Comparison of ENCODE assay signal across 9 cellular contexts in genomic region chr4:115851918-115852766, GRCh38.
A peak's percentile ranks its signal among the peaks of the same experiment; 100 is the strongest.
DNase-seq lines count a peak whose midpoint lies in the region; ATAC-seq and TF ChIP-seq lines count a peak whose summit lies in the region.
"Had no signal": no experiment of that assay in that cellular context is flagged by ENCODE, and none has a peak within 500 bp of the region (broad histone marks: within the 10 kb centered on the region; RNA-seq: fewer than 3 reads in every experiment).

No MANE protein-coding gene starts in this region.

- no peaks in the 10 kb centered on the region for H3K23me2 ChIP-seq in H9 (ENCODE audit: insufficient read length, low read depth, low read length, poor library complexity, severe bottlenecking)

- no peak overlapping the region for H3K14ac ChIP-seq in H9 (ENCODE audit: insufficient read depth, low read length)

- no peaks in the 10 kb centered on the region for H3K79me2 ChIP-seq in H9 (ENCODE audit: insufficient read depth, low read length)

- no peaks in the 10 kb centered on the region for H3K36me3 ChIP-seq in heart left ventricle
- no peaks in the 10 kb centered on the region for H3K36me3 ChIP-seq in RWPE2 (ENCODE audit: low read depth)
- H3K36me3 ChIP-seq: cardiac muscle cell had no signal

- no peak overlapping the region for H2BK15ac ChIP-seq in H9 (ENCODE audit: low read depth, low read length)

- H3K9me3 Mint-ChIP-seq in H9 = 0 out of 5 replicates have a peak, but pooled peaks cover 0 to 3% of the 10 kb centered on the region in 2 experiments
- H3K9me3 Mint-ChIP-seq in stimulated activated effector memory CD8-positive, alpha-beta T cell treated with anti-CD3 and anti-CD28 coated beads, Interleukin-12 subunit alpha, Interleukin-12 subunit beta, amount 100 ng/mL, for 72 hours = no peaks in the 10 kb centered on the region

- no peak overlapping the region for H4K91ac ChIP-seq in H9 (ENCODE audit: insufficient read length, low read depth, low read length)

- H3K18ac ChIP-seq in H9 (ENCODE audit: insufficient read length, low read depth, low read length) = no peak overlapping the region

- 0 out of 4 replicates have a peak, but pooled peaks cover 2 to 3% of the 10 kb centered on the region in 2 experiments for H3K4me1 Mint-ChIP-seq in H9
- no peaks in the 10 kb centered on the region for H3K4me1 Mint-ChIP-seq in stimulated activated effector memory CD8-positive, alpha-beta T cell treated with anti-CD3 and anti-CD28 coated beads, Interleukin-12 subunit alpha, Interleukin-12 subunit beta, amount 100 ng/mL, for 72 hours

- no peaks in the 10 kb centered on the region for H4K20me1 ChIP-seq in H9 (ENCODE audit: control insufficient read depth, insufficient read depth, insufficient read length)

- H2BK12ac ChIP-seq in H9 (ENCODE audit: insufficient read length, low read depth, low read length) = no peak overlapping the region

- no peak overlapping the region; a peak in 1 of 7 replicates for H3K27ac Mint-ChIP-seq in H9
- no peak overlapping the region for H3K27ac Mint-ChIP-seq in stimulated activated effector memory CD8-positive, alpha-beta T cell treated with anti-CD3 and anti-CD28 coated beads, Interleukin-12 subunit alpha, Interleukin-12 subunit beta, amount 100 ng/mL, for 72 hours

- no peak overlapping the region for H3K9ac ChIP-seq in H9 (ENCODE audit: extremely low read depth, insufficient read length, low read length)

- no peak overlapping the region for H3K27ac ChIP-seq in right cardiac atrium (ENCODE audit: low read length)
- H3K27ac ChIP-seq in heart left ventricle = no peak overlapping the region
- H3K27ac ChIP-seq in H9 (ENCODE audit: insufficient read length, low read depth, low read length) = no peak overlapping the region
- H3K27ac ChIP-seq in RWPE2 (ENCODE audit: poor library complexity, severe bottlenecking) = no peak overlapping the region
- H3K27ac ChIP-seq: cardiac muscle cell had no signal

- H2BK20ac ChIP-seq in H9 (ENCODE audit: low read depth, low read length, poor library complexity, severe bottlenecking) = no peak overlapping the region

- peak in 4 of 12 donors; percentile 15 to 28 (median 20) for TF ChIP-seq CTCF in heart left ventricle (IDR thresholded peaks at IDR 0.05)
- peak; percentile 80 for TF ChIP-seq CTCF in H9 (conservative IDR thresholded peaks at IDR 0.05)
- TF ChIP-seq CTCF in RWPE2 (IDR thresholded peaks at IDR 0.05; ENCODE audit: poor library complexity, severe bottlenecking) = peak; percentile 76

- H3K56ac ChIP-seq in H9 (ENCODE audit: insufficient read length, low read depth, low read length) = no peak overlapping the region

- ATAC-seq in right cardiac atrium (no peak), heart left ventricle (no peak), RWPE2 (ENCODE audit: low read depth) (peak; percentile 83)
- peak; percentile 52 for ATAC-seq in stimulated activated effector memory CD8-positive, alpha-beta T cell treated with anti-CD3 and anti-CD28 coated beads, Interleukin-12 subunit alpha, Interleukin-12 subunit beta, amount 100 ng/mL, for 72 hours

- H3K27me3 Mint-ChIP-seq in H9 (ENCODE audit: low read depth) = no peaks in the 10 kb centered on the region; the same call in 1 of the 2 replicates

- no peak overlapping the region for H2BK120ac ChIP-seq in H9 (ENCODE audit: low read depth, low read length, poor library complexity, severe bottlenecking)

- no peak overlapping the region for H3T11ph ChIP-seq in H9 (ENCODE audit: low read length)

- no peaks in the 10 kb centered on the region for H3K79me1 ChIP-seq in H9 (ENCODE audit: insufficient read depth, low read depth, low read length, poor library complexity, severe bottlenecking)

- H3K9me3 ChIP-seq in right cardiac atrium (ENCODE audit: control insufficient read depth, low read length) (no peaks in the 10 kb centered on the region), heart left ventricle (peaks cover 0 to 8% (median 0%) of the 10 kb centered on the region in 12 donors), H9 (ENCODE audit: control insufficient read depth, low read depth, low read length) (no peaks in the 10 kb centered on the region), RWPE2 (ENCODE audit: severe bottlenecking) (no peaks in the 10 kb centered on the region)

- no peak overlapping the region for H4K8ac ChIP-seq in H9 (replicated peaks; ENCODE audit: insufficient read length, low read depth, low read length)

- peaks cover 2% of the 10 kb centered on the region for H3K4me1 ChIP-seq in right cardiac atrium (ENCODE audit: control insufficient read depth, insufficient read depth, low read length)
- H3K4me1 ChIP-seq in heart left ventricle = no peaks in the 10 kb centered on the region
- H3K4me1 ChIP-seq in H9 (ENCODE audit: insufficient read depth, low read length) = no peaks in the 10 kb centered on the region
- no peaks in the 10 kb centered on the region for H3K4me1 ChIP-seq in RWPE2 (ENCODE audit: insufficient read depth, poor library complexity, severe bottlenecking)

- H3K4me3 ChIP-seq in right cardiac atrium (ENCODE audit: low read length) (no peak overlapping the region), heart left ventricle (no peak overlapping the region), RWPE2 (ENCODE audit: severe bottlenecking) (no peak overlapping the region)
- H3K4me3 ChIP-seq: cardiac muscle cell had no signal

- no peak overlapping the region for H4K5ac ChIP-seq in H9 (ENCODE audit: insufficient read length, low read depth, low read length)

- H2AK5ac ChIP-seq in H9 (ENCODE audit: insufficient read length, low read length) = no peak overlapping the region

- no peak overlapping the region for H3K23ac ChIP-seq in H9 (ENCODE audit: insufficient read length, low read depth, low read length)

- H3K4me3 Mint-ChIP-seq in H9 = no peak overlapping the region
- H3K4me3 Mint-ChIP-seq in stimulated activated effector memory CD8-positive, alpha-beta T cell treated with anti-CD3 and anti-CD28 coated beads, Interleukin-12 subunit alpha, Interleukin-12 subunit beta, amount 100 ng/mL, for 72 hours = no peak overlapping the region

- DNase-seq in right cardiac atrium (peak in 2 of 3 donors; percentile 4 to 25), heart left ventricle (no peak), H9 (peak; percentile 73), KG1 (lab: John Stamatoyannopoulos, UW) (peak; percentile 16), RWPE2 (ENCODE audit: low spot score) (no peak), foreskin melanocyte (peak; percentile 11)
- no peak for DNase-seq in stimulated activated effector memory CD8-positive, alpha-beta T cell treated with anti-CD3 and anti-CD28 coated beads, Interleukin-12 subunit alpha, Interleukin-12 subunit beta, amount 100 ng/mL, for 72 hours (ENCODE audit: low spot score in 2 of 2)
- DNase-seq in activated CD8-positive, alpha-beta memory T cell treated with anti-CD3 and anti-CD28 coated beads, Interleukin-2, amount 50 U/mL, for 4 hours = no peak

- intact Hi-C loops in right cardiac atrium (cut with DNase I) = no loop called here
- intact Hi-C loops in heart left ventricle (cut with DNase I) = no loop called here

- H3K4ac ChIP-seq in H9 (ENCODE audit: low read depth, low read length) = no peak overlapping the region

- no peak overlapping the region for H3K4me2 ChIP-seq in H9 (ENCODE audit: insufficient read depth, insufficient read length, low read length)

- WGBS in right cardiac atrium = 35% methylated on average over 6 of the region's 6 CpGs
- WGBS in heart left ventricle, 4 donors = 29 to 33% (median 31%) methylated on average over 6 of the region's 6 CpGs
- no CpG with 5 or more reads among the region's 6 CpGs for WGBS in H9 (ENCODE audit: extremely low coverage, insufficient read length, low lambda C conversion rate)

- peak overlapping the region; percentile 65 for H2AFZ ChIP-seq in H9 (ENCODE audit: low read length)

- no peak for TF ChIP-seq POLR2A in heart left ventricle (IDR thresholded peaks at IDR 0.05)

- H2BK5ac ChIP-seq in H9 (ENCODE audit: insufficient read length, low read length) = no peak overlapping the region

- H3K36me3 Mint-ChIP-seq in H9 (ENCODE audit: insufficient read depth in 1 of 3, low read depth in 3 of 3) = peaks cover 0 to 2% (median 0%) of the 10 kb centered on the region in 3 experiments; a peak in 2 of 7 replicates
- H3K36me3 Mint-ChIP-seq in stimulated activated effector memory CD8-positive, alpha-beta T cell treated with anti-CD3 and anti-CD28 coated beads, Interleukin-12 subunit alpha, Interleukin-12 subunit beta, amount 100 ng/mL, for 72 hours = no peaks in the 10 kb centered on the region

- H3K27me3 ChIP-seq in right cardiac atrium (ENCODE audit: control insufficient read depth, insufficient read depth) (no peaks in the 10 kb centered on the region), heart left ventricle (no peaks in the 10 kb centered on the region), H9 (ENCODE audit: insufficient read depth, low read length) (no peaks in the 10 kb centered on the region), RWPE2 (ENCODE audit: insufficient read depth, poor library complexity, severe bottlenecking) (no peaks in the 10 kb centered on the region)
- H3K27me3 ChIP-seq: cardiac muscle cell had no signal

Comparison
In these comparisons a context has a peak if more than half of its experiments do, and no peak if none do; other contexts are left out.
1. DNase-seq: peak in right cardiac atrium (2 of 3), H9 (single experiment), KG1 (single experiment) and foreskin melanocyte (single experiment); none in heart left ventricle (0 of 5), RWPE2 (single experiment), stimulated activated effector memory CD8-positive, alpha-beta T cell treated with anti-CD3 and anti-CD28 coated beads, Interleukin-12 subunit alpha, Interleukin-12 subunit beta, amount 100 ng/mL, for 72 hours (0 of 2) and activated CD8-positive, alpha-beta memory T cell treated with anti-CD3 and anti-CD28 coated beads, Interleukin-2, amount 50 U/mL, for 4 hours (single experiment).
2. ATAC-seq: peak in RWPE2 (single experiment) and stimulated activated effector memory CD8-positive, alpha-beta T cell treated with anti-CD3 and anti-CD28 coated beads, Interleukin-12 subunit alpha, Interleukin-12 subunit beta, amount 100 ng/mL, for 72 hours (single experiment); none in right cardiac atrium (0 of 2) and heart left ventricle (0 of 4).